1 cellular context compared by ENCODE assay signal in the genomic region with DNA sequence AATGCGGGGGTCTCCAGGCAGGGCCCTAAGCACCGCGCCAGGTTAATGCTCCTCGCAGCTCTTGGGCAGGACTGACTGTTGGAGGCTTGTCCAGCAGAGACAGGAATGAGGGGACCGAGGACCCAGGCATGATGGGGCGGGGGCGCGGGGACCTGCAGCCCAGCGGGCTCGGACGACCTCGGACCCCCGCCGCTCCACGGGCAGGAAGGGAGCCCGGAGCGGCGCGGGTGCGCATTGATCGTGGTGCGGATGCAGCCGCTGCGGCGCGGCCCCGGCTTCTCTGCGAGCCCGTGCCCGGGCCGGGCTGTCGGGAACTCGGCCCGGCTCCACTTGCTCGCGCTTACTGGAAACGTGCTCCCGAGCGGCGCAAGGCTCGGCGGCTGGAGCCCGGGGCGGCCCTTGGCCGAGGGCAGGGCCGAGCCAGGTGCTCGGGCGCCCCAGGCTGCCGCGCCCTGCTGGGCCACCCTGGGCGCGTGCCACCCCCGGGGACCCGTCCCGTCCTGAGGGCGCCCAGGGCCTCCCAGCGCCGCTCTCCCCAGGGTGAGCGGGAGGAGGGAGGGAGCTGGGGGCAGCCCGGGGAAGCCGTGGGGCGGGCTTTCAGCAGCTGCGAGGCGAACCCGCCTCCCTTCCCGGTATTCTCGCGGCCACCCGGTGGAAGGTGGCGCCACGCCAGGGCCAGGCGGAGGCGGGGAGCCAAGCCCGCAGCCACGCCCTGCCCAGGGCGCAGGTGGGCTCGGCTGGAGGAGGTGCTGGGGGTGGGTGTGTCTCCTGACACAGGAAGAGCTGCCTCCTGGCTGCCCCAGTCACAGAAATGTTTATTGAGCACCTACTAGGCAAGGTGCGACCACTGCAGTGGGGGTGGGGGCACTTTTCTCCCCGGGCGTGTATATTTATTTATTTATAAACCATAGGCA.
A peak's percentile ranks its signal among the peaks of the same experiment; 100 is the strongest.
TF ChIP-seq lines count a peak whose summit lies in the region.

No MANE protein-coding gene starts in this region.

TF ChIP-seq in K562, 482 proteins besides CTCF, POLR2A, EP300 and RAD21 (continued from another document and continues in another):
- TF ChIP-seq BACH1 (tag; IDR thresholded peaks at IDR 0.05) = no peak
- TF ChIP-seq ZNF197 (CRISPR knock-in tag; IDR thresholded peaks at IDR 0.05; ENCODE audit: low read depth) = no peak
- no peak for TF ChIP-seq ZNF609 (CRISPR knock-in tag; IDR thresholded peaks at IDR 0.05; ENCODE audit: borderline replicate concordance)
- TF ChIP-seq POLR2B (IDR thresholded peaks at IDR 0.05; ENCODE audit: low read depth, partially characterized antibody) = no peak
- no peak for TF ChIP-seq CTCFL (IDR thresholded peaks at IDR 0.05; ENCODE audit: borderline replicate concordance, insufficient read depth, low read depth, low read length, poor library complexity, severe bottlenecking)
- no peak for TF ChIP-seq NR2C2 (CRISPR knock-in tag; IDR thresholded peaks at IDR 0.05)
- TF ChIP-seq NR2C2 (tag; IDR thresholded peaks at IDR 0.05) = peak; percentile 37; the same call in 1 of the 2 replicates
- no peak for TF ChIP-seq THAP7 (CRISPR knock-in tag; IDR thresholded peaks at IDR 0.05)
- no peak for TF ChIP-seq FOXK2 (conservative IDR thresholded peaks at IDR 0.05 in 1 of 2, IDR thresholded peaks at IDR 0.05 in 1 of 2; ENCODE audit: low read depth in 2 of 2)
- TF ChIP-seq KLF10 (CRISPR knock-in tag; IDR thresholded peaks at IDR 0.05) = no peak
- TF ChIP-seq BCLAF1 (IDR thresholded peaks at IDR 0.05; ENCODE audit: borderline replicate concordance in 1 of 2, control insufficient read depth in 1 of 2, low read depth in 2 of 2, low read length in 1 of 2) = no peak
- TF ChIP-seq TARDBP (IDR thresholded peaks at IDR 0.05) = no peak
- TF ChIP-seq ILF3 (IDR thresholded peaks at IDR 0.05; ENCODE audit: borderline replicate concordance) = no peak
- TF ChIP-seq ETS1 (conservative IDR thresholded peaks at IDR 0.05; ENCODE audit: control insufficient read depth, low read depth, low read length) = peak; percentile 54; the same call in 1 of the 2 replicates
- TF ChIP-seq, protein P1, sequence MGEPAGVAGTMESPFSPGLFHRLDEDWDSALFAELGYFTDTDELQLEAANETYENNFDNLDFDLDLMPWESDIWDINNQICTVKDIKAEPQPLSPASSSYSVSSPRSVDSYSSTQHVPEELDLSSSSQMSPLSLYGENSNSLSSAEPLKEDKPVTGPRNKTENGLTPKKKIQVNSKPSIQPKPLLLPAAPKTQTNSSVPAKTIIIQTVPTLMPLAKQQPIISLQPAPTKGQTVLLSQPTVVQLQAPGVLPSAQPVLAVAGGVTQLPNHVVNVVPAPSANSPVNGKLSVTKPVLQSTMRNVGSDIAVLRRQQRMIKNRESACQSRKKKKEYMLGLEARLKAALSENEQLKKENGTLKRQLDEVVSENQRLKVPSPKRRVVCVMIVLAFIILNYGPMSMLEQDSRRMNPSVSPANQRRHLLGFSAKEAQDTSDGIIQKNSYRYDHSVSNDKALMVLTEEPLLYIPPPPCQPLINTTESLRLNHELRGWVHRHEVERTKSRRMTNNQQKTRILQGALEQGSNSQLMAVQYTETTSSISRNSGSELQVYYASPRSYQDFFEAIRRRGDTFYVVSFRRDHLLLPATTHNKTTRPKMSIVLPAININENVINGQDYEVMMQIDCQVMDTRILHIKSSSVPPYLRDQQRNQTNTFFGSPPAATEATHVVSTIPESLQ (CRISPR knock-in tag; IDR thresholded peaks at IDR 0.05) = no peak
- TF ChIP-seq TEAD2 (tag; IDR thresholded peaks at IDR 0.05) = no peak
- TF ChIP-seq GATAD2B (IDR thresholded peaks at IDR 0.05; ENCODE audit: borderline replicate concordance) = peak; percentile 28
- TF ChIP-seq, protein P2, sequence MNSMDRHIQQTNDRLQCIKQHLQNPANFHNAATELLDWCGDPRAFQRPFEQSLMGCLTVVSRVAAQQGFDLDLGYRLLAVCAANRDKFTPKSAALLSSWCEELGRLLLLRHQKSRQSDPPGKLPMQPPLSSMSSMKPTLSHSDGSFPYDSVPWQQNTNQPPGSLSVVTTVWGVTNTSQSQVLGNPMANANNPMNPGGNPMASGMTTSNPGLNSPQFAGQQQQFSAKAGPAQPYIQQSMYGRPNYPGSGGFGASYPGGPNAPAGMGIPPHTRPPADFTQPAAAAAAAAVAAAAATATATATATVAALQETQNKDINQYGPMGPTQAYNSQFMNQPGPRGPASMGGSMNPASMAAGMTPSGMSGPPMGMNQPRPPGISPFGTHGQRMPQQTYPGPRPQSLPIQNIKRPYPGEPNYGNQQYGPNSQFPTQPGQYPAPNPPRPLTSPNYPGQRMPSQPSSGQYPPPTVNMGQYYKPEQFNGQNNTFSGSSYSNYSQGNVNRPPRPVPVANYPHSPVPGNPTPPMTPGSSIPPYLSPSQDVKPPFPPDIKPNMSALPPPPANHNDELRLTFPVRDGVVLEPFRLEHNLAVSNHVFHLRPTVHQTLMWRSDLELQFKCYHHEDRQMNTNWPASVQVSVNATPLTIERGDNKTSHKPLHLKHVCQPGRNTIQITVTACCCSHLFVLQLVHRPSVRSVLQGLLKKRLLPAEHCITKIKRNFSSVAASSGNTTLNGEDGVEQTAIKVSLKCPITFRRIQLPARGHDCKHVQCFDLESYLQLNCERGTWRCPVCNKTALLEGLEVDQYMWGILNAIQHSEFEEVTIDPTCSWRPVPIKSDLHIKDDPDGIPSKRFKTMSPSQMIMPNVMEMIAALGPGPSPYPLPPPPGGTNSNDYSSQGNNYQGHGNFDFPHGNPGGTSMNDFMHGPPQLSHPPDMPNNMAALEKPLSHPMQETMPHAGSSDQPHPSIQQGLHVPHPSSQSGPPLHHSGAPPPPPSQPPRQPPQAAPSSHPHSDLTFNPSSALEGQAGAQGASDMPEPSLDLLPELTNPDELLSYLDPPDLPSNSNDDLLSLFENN (IDR thresholded peaks at IDR 0.05; ENCODE audit: low read depth in 2 of 2, low read length in 2 of 2) = no peak
- TF ChIP-seq ZNF695 (CRISPR knock-in tag; IDR thresholded peaks at IDR 0.05) = no peak
- TF ChIP-seq KDM5B (IDR thresholded peaks at IDR 0.05; ENCODE audit: insufficient replicate concordance, low read depth, low read length) = peak; percentile 56
- TF ChIP-seq, protein P3, sequence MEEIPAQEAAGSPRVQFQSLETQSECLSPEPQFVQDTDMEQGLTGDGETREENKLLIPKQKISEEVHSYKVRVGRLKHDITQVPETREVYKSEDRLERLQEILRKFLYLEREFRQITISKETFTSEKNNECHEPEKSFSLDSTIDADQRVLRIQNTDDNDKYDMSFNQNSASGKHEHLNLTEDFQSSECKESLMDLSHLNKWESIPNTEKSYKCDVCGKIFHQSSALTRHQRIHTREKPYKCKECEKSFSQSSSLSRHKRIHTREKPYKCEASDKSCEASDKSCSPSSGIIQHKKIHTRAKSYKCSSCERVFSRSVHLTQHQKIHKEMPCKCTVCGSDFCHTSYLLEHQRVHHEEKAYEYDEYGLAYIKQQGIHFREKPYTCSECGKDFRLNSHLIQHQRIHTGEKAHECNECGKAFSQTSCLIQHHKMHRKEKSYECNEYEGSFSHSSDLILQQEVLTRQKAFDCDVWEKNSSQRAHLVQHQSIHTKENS (CRISPR knock-in tag; IDR thresholded peaks at IDR 0.05) = no peak
- TF ChIP-seq ZNF12 (CRISPR knock-in tag; IDR thresholded peaks at IDR 0.05) = no peak
- TF ChIP-seq ZFP30 (CRISPR knock-in tag; IDR thresholded peaks at IDR 0.05; ENCODE audit: borderline replicate concordance) = no peak
- TF ChIP-seq SREBF1 (IDR thresholded peaks at IDR 0.05; ENCODE audit: borderline replicate concordance, low read depth, low read length) = no peak
- no peak for TF ChIP-seq MCM7 (IDR thresholded peaks at IDR 0.05)
- no peak for TF ChIP-seq STAT5B (CRISPR knock-in tag; IDR thresholded peaks at IDR 0.05)
- no peak for TF ChIP-seq ZNF146 (CRISPR knock-in tag; IDR thresholded peaks at IDR 0.05; ENCODE audit: unreplicated experiment)
- no peak for TF ChIP-seq NFE2L1 (tag; IDR thresholded peaks at IDR 0.05; ENCODE audit: borderline replicate concordance, low read depth)
- TF ChIP-seq CHD1 (IDR thresholded peaks at IDR 0.05; ENCODE audit: low read length) = peak; percentile 24
- TF ChIP-seq RNF2 (IDR thresholded peaks at IDR 0.05) = no peak
- no peak for TF ChIP-seq SIRT6 (IDR thresholded peaks at IDR 0.05; ENCODE audit: low read depth, low read length)
- no peak for TF ChIP-seq HNRNPH1 (optimal IDR thresholded peaks at IDR 0.05; ENCODE audit: low read depth, low read length)
- TF ChIP-seq ILK (tag; IDR thresholded peaks at IDR 0.05; ENCODE audit: borderline replicate concordance, low read depth) = no peak
- peak; percentile 55 for TF ChIP-seq HMGN3 (IDR thresholded peaks at IDR 0.05; ENCODE audit: borderline replicate concordance, extremely low read depth, insufficient read length, low read depth, low read length)
- TF ChIP-seq CXXC5 (CRISPR knock-in tag; IDR thresholded peaks at IDR 0.05) = peak; percentile 80
- no peak for TF ChIP-seq NR2F6 (CRISPR knock-in tag; IDR thresholded peaks at IDR 0.05)
- no peak for TF ChIP-seq GATAD2A (IDR thresholded peaks at IDR 0.05)
- TF ChIP-seq SP1 (CRISPR knock-in tag; IDR thresholded peaks at IDR 0.05) = peak; percentile 46; the same call in 1 of the 2 replicates
- TF ChIP-seq SMARCA5 (IDR thresholded peaks at IDR 0.05) = no peak
- peak; percentile 68 for TF ChIP-seq CBFA2T3 (IDR thresholded peaks at IDR 0.05)
